21 cellular contexts compared by ENCODE assay signal in the genomic region with DNA sequence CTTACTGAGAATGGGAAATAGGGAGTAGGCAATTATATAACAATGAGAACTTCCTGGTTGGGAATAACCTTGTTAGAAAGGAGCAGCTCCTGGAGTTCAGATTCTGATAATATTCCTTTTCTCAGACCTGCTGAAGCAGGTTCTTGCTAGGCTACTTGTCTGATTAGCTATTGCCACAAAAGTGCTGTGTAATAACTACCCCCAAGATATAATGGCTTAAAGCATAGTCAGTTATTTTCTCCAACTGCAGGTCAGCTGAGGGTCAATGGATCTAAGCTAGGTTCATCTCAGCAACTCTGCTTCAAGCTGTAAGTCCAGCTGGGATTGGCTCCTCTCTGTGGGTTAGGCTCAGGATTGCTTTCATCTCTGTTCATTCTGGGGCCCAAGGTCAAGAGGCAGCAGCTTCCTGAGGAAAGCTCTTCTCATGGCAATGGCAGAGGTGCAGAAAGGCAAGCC. TPM values are rescaled to one million over a fixed set of nuclear protein-coding genes. Genes with fewer than 3 reads are reported as not detected.
DNase-seq lines count a peak whose midpoint lies in the region; ATAC-seq and TF ChIP-seq lines count a peak whose summit lies in the region.
"Had no signal": no experiment of that assay in that cellular context is flagged by ENCODE, and none has a peak within 500 bp of the region (broad histone marks: within the 10 kb centered on the region; RNA-seq: fewer than 3 reads in every experiment).

No MANE protein-coding gene starts in this region.

- H3K4me1 ChIP-seq in GM23338 (ENCODE audit: insufficient read depth), result no peaks in the 10 kb centered on the region; the same call in 1 of the 2 replicates

- H3K36me3 ChIP-seq in GM23338 (ENCODE audit: insufficient read depth), result no peaks in the 10 kb centered on the region

- DNase-seq in GM23338 (ENCODE audit: low spot score) (no peak), WTC11 (ENCODE audit: low spot score) (no peak), left kidney (ENCODE audit: low read depth, low spot score) (peak; percentile 18), renal cortical epithelial cell (ENCODE audit: low read depth) (peak; percentile 17), T-helper 9 cell (no peak), hypothalamus (lab: John Stamatoyannopoulos, UW) (no peak)
- DNase-seq: C1 segment of cervical spinal cord; CD8-positive, alpha-beta memory T cell; DMS79 treated with DMSO at 0.1 percent for 48 hours; HCEC 1CT; KBM-7; NCI-H1105; NCI-H2081; NCI-H2171 treated with DMSO at 0.1 percent for 48 hours; NCI-H748 treated with DMSO at 0.1 percent for 48 hours; PC-3; SIG-M5 had no signal

- no peaks in the 10 kb centered on the region for H4K20me1 ChIP-seq in GM23338 (replicated peaks; ENCODE audit: insufficient read depth)

- H3K27ac Mint-ChIP-seq in GM23338 (no peak overlapping the region), WTC11 (no peak overlapping the region)
- H3K27ac Mint-ChIP-seq: CD8-positive, alpha-beta memory T cell had no signal

- H3K4me3 Mint-ChIP-seq in GM23338 (no peak overlapping the region), WTC11 (no peak overlapping the region)
- H3K4me3 Mint-ChIP-seq: CD8-positive, alpha-beta memory T cell had no signal

- CTCF ChIA-PET in WTC11 (lab: Charles Lee), result interaction anchor here (0.7 to 0.9 kb wide), 2 partner anchors 134 to 206 kb away, joined by 3 to 4 read pairs; no protein-coding TSS in a partner anchor

- no peak overlapping the region for H3K4me2 ChIP-seq in GM23338

- H3F3A ChIP-seq in GM23338 (replicated peaks; ENCODE audit: low read depth), result no peaks in the 10 kb centered on the region

- H3K9me3 Mint-ChIP-seq in GM23338 (no peaks in the 10 kb centered on the region), WTC11 (no peaks in the 10 kb centered on the region)

- H2AFZ ChIP-seq in GM23338, result peak overlapping the region; percentile 72; the same call in 1 of the 2 replicates

- H3K27ac ChIP-seq in GM23338 (ENCODE audit: low read depth), result no peak overlapping the region
- H3K27ac ChIP-seq: RWPE1 had no signal

- no peaks in the 10 kb centered on the region for H3K36me3 Mint-ChIP-seq in GM23338 (ENCODE audit: low read depth)
- no peaks in the 10 kb centered on the region for H3K36me3 Mint-ChIP-seq in WTC11

- no peak overlapping the region for H3K4me3 ChIP-seq in GM23338

- peaks cover 4% of the 10 kb centered on the region for H3K27me3 Mint-ChIP-seq in GM23338 (ENCODE audit: insufficient read depth, low read depth, poor library complexity)
- no peaks in the 10 kb centered on the region for H3K27me3 Mint-ChIP-seq in WTC11 (ENCODE audit: low read depth)

- TF ChIP-seq CTCF in GM23338 (conservative IDR thresholded peaks at IDR 0.05; ENCODE audit: low read depth in 2 of 2) (no peak), WTC11 (IDR thresholded peaks at IDR 0.05) (no peak)

- ATAC-seq in GM23338, result no peak
- ATAC-seq in WTC11, result peak; percentile 39; the same call in 1 of the 2 replicates
- ATAC-seq in HG03469 (IDR thresholded peaks at IDR 0.05; ENCODE audit: unreplicated experiment), result no peak
- ATAC-seq in GM19467 (IDR thresholded peaks at IDR 0.05; ENCODE audit: unreplicated experiment), result no peak
- ATAC-seq: PC-3, SK-N-SH treated with all-trans-retinoic acid at 6 μM for 48 hours had no signal

- H3K27me3 ChIP-seq in GM23338 (ENCODE audit: insufficient read depth), result no peaks in the 10 kb centered on the region

- POLR2A ChIA-PET in WTC11 (lab: Charles Lee), result no interaction called here

- H3K4me1 Mint-ChIP-seq in GM23338, result 0 out of 3 replicates have a peak, but pooled peaks cover 5% of the 10 kb centered on the region
- H3K4me1 Mint-ChIP-seq in WTC11, result peaks cover 4% of the 10 kb centered on the region; the same call in 1 of the 2 replicates
- H3K4me1 Mint-ChIP-seq: CD8-positive, alpha-beta memory T cell had no signal

- no peaks in the 10 kb centered on the region for H3K79me2 ChIP-seq in GM23338 (replicated peaks; ENCODE audit: insufficient read depth)

- H3K9me2 ChIP-seq in GM23338 (ENCODE audit: insufficient read depth), result no peaks in the 10 kb centered on the region

TF ChIP-seq in GM23338, 12 proteins besides CTCF, POLR2A, EP300 and RAD21 (continues in another document):
- no peak for TF ChIP-seq ZNF114 (CRISPR knock-in tag; IDR thresholded peaks at IDR 0.05)

TF ChIP-seq in WTC11, 78 proteins besides CTCF, POLR2A, EP300 and RAD21:
- TF ChIP-seq JUN (CRISPR knock-in tag; IDR thresholded peaks at IDR 0.05) (no peak), ZNF425 (CRISPR knock-in tag; conservative IDR thresholded peaks at IDR 0.05) (no peak), RELA (CRISPR knock-in tag; IDR thresholded peaks at IDR 0.05; ENCODE audit: borderline replicate concordance) (no peak), ZNF416 (CRISPR knock-in tag; IDR thresholded peaks at IDR 0.05) (no peak), ATF1 (CRISPR knock-in tag; IDR thresholded peaks at IDR 0.05) (no peak), NFATC4 (CRISPR knock-in tag; IDR thresholded peaks at IDR 0.05) (no peak)

RNA-seq across cellular contexts. Expression of gene CNOT4, which starts 9.4 kb away (rescaled TPM):
- 18.9 and 21.2 TPM in 2 replicates for total RNA-seq in GM23338 (2014; rRNA removed; shearing (Covaris generic))
- polyA plus RNA-seq in GM23338 (2016; fragmentation: Nextera tagmentation; extraction: Ambion mirVana), result 22.8 and 26.2 TPM in 2 replicates
- total RNA-seq in WTC11 (2021) (14.6 to 19.7 TPM (median 19.2 TPM) in 3 replicates), renal cortical epithelial cell (2.4 and 11.0 TPM in 2 replicates)

RNA-seq across cellular contexts. Expression of gene NUP205, which starts 38.5 kb away (rescaled TPM):
- total RNA-seq in GM23338 (2014; rRNA removed; shearing (Covaris generic)), result 193 and 212 TPM in 2 replicates
- 150 and 152 TPM in 2 replicates for polyA plus RNA-seq in GM23338 (2016; fragmentation: Nextera tagmentation; extraction: Ambion mirVana)
- total RNA-seq in WTC11 (2021), result 138 to 171 TPM (median 149 TPM) in 3 replicates
- 38.8 and 61.8 TPM in 2 replicates for total RNA-seq in renal cortical epithelial cell

Comparison
In these comparisons a context has a peak if more than half of its experiments do, and no peak if none do; other contexts are left out.
1. DNase-seq: peak in left kidney (single experiment) and renal cortical epithelial cell (single experiment); none in GM23338 (single experiment), WTC11 (single experiment), T-helper 9 cell (single experiment) and hypothalamus (0 of 51).